ENCODE assay signal across 16 cellular contexts in genomic region chr15:46848704-46849103, GRCh38.
DNase-seq lines count a peak whose midpoint lies in the region; ATAC-seq, FAIRE-seq and TF ChIP-seq lines count a peak whose summit lies in the region.
"Had no signal": no experiment of that assay in that cellular context is flagged by ENCODE, and none has a peak within 500 bp of the region (broad histone marks: within the 10 kb centered on the region; RNA-seq: fewer than 3 reads in every experiment).

No MANE protein-coding gene starts in this region.

- no peak for FAIRE-seq in RCC 7860 (lab: Jason Lieb, UNC)
- FAIRE-seq: K562, pancreas had no signal

- H3K27ac ChIP-seq in upper lobe of right lung, result no peak overlapping the region
- H3K27ac ChIP-seq: C4-2B, cardiac muscle cell, pancreas, spleen had no signal

- H3K4me3 ChIP-seq in upper lobe of right lung, result no peak overlapping the region
- H3K4me3 ChIP-seq: cardiac muscle cell, K562, pancreas, spleen had no signal

- ATAC-seq in upper lobe of right lung, result peak; percentile 33
- ATAC-seq: K562; pancreas; stimulated activated naive B cell treated with anti-CD40 and anti-IgM and Interleukin-4, amounts not matched to agents 10 μg/mL and 1 μg/mL and 100 μg/mL, for 72 hours had no signal

- no peaks in the 10 kb centered on the region for H3K9me3 ChIP-seq in upper lobe of right lung
- H3K9me3 ChIP-seq: pancreas had no signal

- no peaks in the 10 kb centered on the region for H3K36me3 ChIP-seq in upper lobe of right lung
- H3K36me3 ChIP-seq: cardiac muscle cell, pancreas, spleen had no signal

- DNase-seq in GM04504 (ENCODE audit: low read depth) (peak; percentile 58), RCC 7860 (ENCODE audit: low spot score) (peak; percentile 20), fibroblast of peridontal ligament (ENCODE audit: extremely low read depth) (peak; percentile 8), upper lobe of right lung (no peak), islet precursor cell (no peak), ureter (ENCODE audit: low spot score) (no peak), DMS114 treated with DMSO at 0.1 percent for 48 hours (lab: John Stamatoyannopoulos, UW; ENCODE audit: unreplicated experiment) (no peak)
- DNase-seq: activated CD4-positive, alpha-beta T cell treated with anti-CD3 and anti-CD28 coated beads for 4 hours; activated naive CD4-positive, alpha-beta T cell treated with anti-CD3 and anti-CD28 coated beads, Interleukin-2, amount 10 ng/mL, durations not matched to agents 7 days and 5 days; NCI-H1105; spleen; stimulated activated naive B cell treated with anti-CD40 and anti-IgM and Interleukin-4, amounts not matched to agents 10 μg/mL and 1 μg/mL and 100 μg/mL, for 72 hours had no signal

- no peaks in the 10 kb centered on the region for H3K4me1 ChIP-seq in upper lobe of right lung
- H3K4me1 ChIP-seq: pancreas, spleen had no signal

- H3K27me3 ChIP-seq in upper lobe of right lung, result no peaks in the 10 kb centered on the region
- H3K27me3 ChIP-seq: cardiac muscle cell, pancreas, spleen had no signal

- TF ChIP-seq CTCF in upper lobe of right lung (IDR thresholded peaks at IDR 0.05), result no peak

- intact Hi-C loops in upper lobe of right lung (cut with DNase I), result no loop called here

Comparison
In these comparisons a context has a peak if more than half of its experiments do, and no peak if none do; other contexts are left out.
1. DNase-seq: peak in GM04504 (single experiment), RCC 7860 (single experiment) and fibroblast of peridontal ligament (single experiment); none in upper lobe of right lung (single experiment), islet precursor cell (single experiment), ureter (single experiment) and DMS114 treated with DMSO at 0.1 percent for 48 hours (single experiment).